Comparison of ENCODE assay signal across 8 cellular contexts in the genomic region with DNA sequence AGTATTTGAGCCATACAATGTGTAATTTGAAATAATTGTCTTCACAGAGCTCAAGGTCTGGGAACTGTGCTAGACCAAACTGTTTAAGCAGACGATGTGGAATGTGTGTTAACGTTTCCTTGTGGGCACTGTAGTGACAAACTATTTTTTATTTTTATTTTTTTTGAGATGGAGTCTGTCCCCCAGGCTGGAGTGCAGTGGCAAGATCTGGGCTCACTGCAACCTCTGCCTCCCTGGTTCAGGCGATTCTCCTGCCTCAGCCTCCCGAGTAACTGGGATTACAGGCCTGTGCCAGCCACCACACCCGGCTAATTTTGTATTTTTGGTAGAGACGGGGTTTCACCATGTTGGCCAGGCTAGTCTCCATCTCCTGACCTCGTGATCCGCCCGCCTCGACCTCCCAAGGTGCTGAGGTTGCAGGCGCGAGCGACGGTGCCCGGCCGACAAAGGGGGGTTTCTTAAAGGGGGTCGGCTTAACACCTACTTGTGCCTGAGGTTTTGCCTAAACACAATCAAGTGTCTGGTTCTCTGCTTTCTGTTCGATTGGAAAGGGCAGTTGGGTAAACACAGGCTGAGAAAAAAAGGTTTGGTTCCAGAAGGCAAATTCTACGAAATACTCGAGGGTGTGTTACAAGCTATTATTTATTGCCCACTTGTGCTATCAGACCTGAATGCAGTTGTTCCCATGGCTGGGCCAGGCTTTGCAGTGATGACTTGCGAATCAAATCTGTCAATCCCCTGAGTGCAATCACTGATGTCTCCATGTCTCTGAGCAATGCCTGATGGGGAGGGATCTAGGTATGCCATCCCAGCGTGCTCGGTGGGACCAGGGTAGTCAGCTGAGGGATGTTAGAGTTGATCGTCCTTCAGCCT. TPM values are rescaled to one million over a fixed set of nuclear protein-coding genes. Genes with fewer than 3 reads are reported as not detected.
DNase-seq lines count a peak whose midpoint lies in the region; ATAC-seq and TF ChIP-seq lines count a peak whose summit lies in the region.

No MANE protein-coding gene starts in this region.

- no TSS peak for BruUV-seq in Caco-2 (replicated peaks; lab: Mats Ljungman, UMichigan)
- no TSS peak for BruUV-seq in Panc1 (replicated peaks; lab: Mats Ljungman, UMichigan)

- peak overlapping the region; percentile 99 for H3K4me3 ChIP-seq in Caco-2 (ENCODE audit: low read depth, low read length)
- H3K4me3 ChIP-seq in Panc1 (ENCODE audit: low read depth in 2 of 2, low read length in 2 of 2): peak overlapping the region; percentile 80 to 99
- H3K4me3 ChIP-seq in parathyroid adenoma (ENCODE audit: low read depth, low read length): peak overlapping the region; percentile 87

- no peaks in the 10 kb centered on the region for H3K27me3 ChIP-seq in Caco-2 (replicated peaks; ENCODE audit: control insufficient read depth, insufficient read depth, low read length)
- H3K27me3 ChIP-seq in Panc1 (ENCODE audit: control insufficient read depth, insufficient read depth, low read length): no peaks in the 10 kb centered on the region
- no peaks in the 10 kb centered on the region for H3K27me3 ChIP-seq in parathyroid adenoma (ENCODE audit: control insufficient read depth, insufficient read depth, low read length)

- in situ Hi-C loops in Panc1 (cut with HindIII; ENCODE audit: low pct_unique_long_range_greater_than_20kb, low sequenced_read_pairs): no loop called here

- no peaks in the 10 kb centered on the region for H3K27me3 Mint-ChIP-seq in Caco-2 (ENCODE audit: insufficient read depth, unreplicated experiment)

- intact Hi-C loops in Caco-2 (cut with micrococcal nuclease; ENCODE audit: unreplicated experiment) (loop anchor here (5.0 kb wide), 1 partner anchor 146 kb away; a partner anchor contains a TSS), Panc1 (cut with micrococcal nuclease; ENCODE audit: unreplicated experiment) (no loop called here)

- no peak overlapping the region for H3K9ac ChIP-seq in parathyroid adenoma

- H3K9me3 ChIP-seq in Caco-2 (no peaks in the 10 kb centered on the region), Panc1 (ENCODE audit: control insufficient read depth, insufficient read depth, low read depth, low read length) (no peaks in the 10 kb centered on the region), parathyroid adenoma (ENCODE audit: control insufficient read depth, low read length) (no peaks in the 10 kb centered on the region)

- H3K9me3 Mint-ChIP-seq in Caco-2 (ENCODE audit: unreplicated experiment): no peaks in the 10 kb centered on the region

- H3K79me2 ChIP-seq in parathyroid adenoma: peaks cover 8% of the 10 kb centered on the region

- TF ChIP-seq CTCF in Caco-2 (IDR thresholded peaks at IDR 0.05; ENCODE audit: insufficient read depth in 1 of 2, low read depth in 1 of 2, low read length in 1 of 2, severe bottlenecking in 1 of 2, unreplicated experiment in 1 of 2): no peak
- no peak for TF ChIP-seq CTCF in Panc1 (IDR thresholded peaks at IDR 0.05)
- no peak for TF ChIP-seq CTCF in parathyroid adenoma (IDR thresholded peaks at IDR 0.05)

- H3K36me3 Mint-ChIP-seq in Caco-2 (ENCODE audit: insufficient read depth, unreplicated experiment): peaks cover 73% of the 10 kb centered on the region

- peak overlapping the region; percentile 88 for H3K27ac ChIP-seq in Panc1 (ENCODE audit: low read length)
- H3K27ac ChIP-seq in epithelial cell of prostate: peak overlapping the region; percentile 79
- no peak overlapping the region for H3K27ac ChIP-seq in parathyroid adenoma

- peaks cover 7% of the 10 kb centered on the region for H3K4me1 Mint-ChIP-seq in Caco-2 (ENCODE audit: low read depth, unreplicated experiment)

- H3K4me1 ChIP-seq in Caco-2 (peaks cover 12% of the 10 kb centered on the region), Panc1 (ENCODE audit: control insufficient read depth, insufficient read depth, low read length) (peaks cover 16% of the 10 kb centered on the region), parathyroid adenoma (peaks cover 5% of the 10 kb centered on the region)

- H2AFZ ChIP-seq in parathyroid adenoma: peak overlapping the region; percentile 99

- ATAC-seq in Panc1: no peak
- no peak for ATAC-seq in GM18868 (IDR thresholded peaks at IDR 0.05; ENCODE audit: unreplicated experiment)
- no peak for ATAC-seq in GM19452 (IDR thresholded peaks at IDR 0.05; ENCODE audit: unreplicated experiment)
- ATAC-seq in HG03565 (IDR thresholded peaks at IDR 0.05; ENCODE audit: unreplicated experiment): no peak

- H3K27ac Mint-ChIP-seq in Caco-2 (ENCODE audit: unreplicated experiment): peak overlapping the region; percentile 72

- peak overlapping the region; percentile 97 for H3K4me2 ChIP-seq in parathyroid adenoma (ENCODE audit: low read length)

- peak overlapping the region; percentile 90 for H3K4me3 Mint-ChIP-seq in Caco-2 (ENCODE audit: unreplicated experiment)

- peaks cover 23% of the 10 kb centered on the region for H3K36me3 ChIP-seq in Caco-2 (ENCODE audit: control insufficient read depth, insufficient read depth, low read length)
- peaks cover 38% of the 10 kb centered on the region for H3K36me3 ChIP-seq in Panc1 (ENCODE audit: control insufficient read depth, insufficient read depth, low read length)
- H3K36me3 ChIP-seq in parathyroid adenoma (ENCODE audit: control insufficient read depth, insufficient read depth, low read length): no peaks in the 10 kb centered on the region

- no peak for DNase-seq in Caco-2
- no peak for DNase-seq in Panc1 (ENCODE audit: low read depth, low spot score)
- DNase-seq in epithelial cell of prostate (ENCODE audit: low read depth, low spot score): no peak
- no peak for DNase-seq in AG08396 (ENCODE audit: low spot score)

- CTCF ChIA-PET in Caco-2 (lab: Charles Lee) (no interaction called here), Panc1 (lab: Charles Lee) (no interaction called here)

- POLR2A ChIA-PET in Caco-2 (lab: Charles Lee) (interaction anchor here (1.0 to 2.7 kb wide), 2 partner anchors 10 kb away, joined by 3 to 25 read pairs; a partner anchor contains a TSS), Panc1 (lab: Charles Lee) (interaction anchor here (0.6 to 0.7 kb wide), 3 partner anchors 10 to 209 kb away, joined by 3 to 8 read pairs (median 4); a partner anchor contains a TSS)

RNA-seq across cellular contexts. Expression of a gene that starts 1.3 kb away (rescaled TPM):
- total RNA-seq in Caco-2 (2022) (497 and 524 TPM in 2 replicates), Panc1 (2021; ENCODE audit: unreplicated experiment) (354 TPM)
- 236 TPM for polyA plus RNA-seq in Panc1 (2012; ENCODE audit: insufficient read length)

RNA-seq across cellular contexts. Expression of a gene that starts 10.3 kb away (rescaled TPM):
- 123 and 137 TPM in 2 replicates for total RNA-seq in Caco-2 (2022)
- 135 TPM for total RNA-seq in Panc1 (2021; ENCODE audit: unreplicated experiment)
- polyA plus RNA-seq in Panc1 (2012; ENCODE audit: insufficient read length): 146 TPM

RNA-seq across cellular contexts. Expression of a gene that starts 38.8 kb away (rescaled TPM):
- total RNA-seq in Caco-2 (2022): 5.7 and 7.5 TPM in 2 replicates
- 6.8 TPM for total RNA-seq in Panc1 (2021; ENCODE audit: unreplicated experiment)
- polyA plus RNA-seq in Panc1 (2012; ENCODE audit: insufficient read length): 11.8 TPM
